In genomic region chr1:22861764-22862440, GRCh38 we compare ENCODE assay signal across 8 cellular contexts.
DNase-seq lines count a peak whose midpoint lies in the region; ATAC-seq and TF ChIP-seq lines count a peak whose summit lies in the region.

No MANE protein-coding gene starts in this region.

- H3K9me3 ChIP-seq in CD8-positive, alpha-beta memory T cell (ENCODE audit: low read length): no peaks in the 10 kb centered on the region

- no peak overlapping the region for H3K27ac ChIP-seq in CD8-positive, alpha-beta memory T cell (ENCODE audit: low read depth, low read length)

- POLR2A ChIA-PET in activated CD4-positive, alpha-beta T cell treated with anti-CD3 and anti-CD28 coated beads for 36 hours (lab: Charles Lee): no interaction called here
- POLR2A ChIA-PET in CD8-positive, alpha-beta memory T cell (lab: Charles Lee): no interaction called here

- no peak overlapping the region for H3K4me3 Mint-ChIP-seq in activated CD4-positive, alpha-beta T cell treated with anti-CD3 and anti-CD28 coated beads for 36 hours
- H3K4me3 Mint-ChIP-seq in CD8-positive, alpha-beta memory T cell: no peak overlapping the region

- no peak for ATAC-seq in activated CD4-positive, alpha-beta T cell treated with anti-CD3 and anti-CD28 coated beads for 36 hours

- H3K4me1 ChIP-seq in CD8-positive, alpha-beta memory T cell (ENCODE audit: insufficient read depth, low read length): no peaks in the 10 kb centered on the region

- H3K4me1 Mint-ChIP-seq in activated CD4-positive, alpha-beta T cell treated with anti-CD3 and anti-CD28 coated beads for 36 hours: no peaks in the 10 kb centered on the region
- no peaks in the 10 kb centered on the region for H3K4me1 Mint-ChIP-seq in CD8-positive, alpha-beta memory T cell

- DNase-seq in activated CD4-positive, alpha-beta T cell treated with anti-CD3 and anti-CD28 coated beads for 36 hours: peak; percentile 35
- no peak for DNase-seq in activated CD4-positive, alpha-beta T cell treated with anti-CD3 and anti-CD28 coated beads for 1 hour
- DNase-seq in NCI-H1092 treated with DMSO at 0.1 percent for 48 hours (lab: John Stamatoyannopoulos, UW): peak; percentile 40
- peak; percentile 87 for DNase-seq in choroid plexus epithelial cell (ENCODE audit: low read depth)
- DNase-seq in medulla oblongata (ENCODE audit: extremely low spot score): peak; percentile 42
- DNase-seq in epidermal melanocyte (ENCODE audit: insufficient read length, low spot score): no peak
- no peak for DNase-seq in NCI-H524 treated with DMSO at 0.1 percent for 48 hours (lab: John Stamatoyannopoulos, UW)
- no peak for DNase-seq in CD8-positive, alpha-beta memory T cell

- H3K27me3 ChIP-seq in CD8-positive, alpha-beta memory T cell (ENCODE audit: insufficient read depth, low read length, poor library complexity, severe bottlenecking): no peaks in the 10 kb centered on the region

- CTCF ChIA-PET in activated CD4-positive, alpha-beta T cell treated with anti-CD3 and anti-CD28 coated beads for 36 hours (lab: Charles Lee): interaction anchor here (0.9 to 1.6 kb wide), 5 partner anchors 10 to 159 kb away, joined by 3 to 6 read pairs (median 4); no protein-coding TSS in a partner anchor
- CTCF ChIA-PET in CD8-positive, alpha-beta memory T cell (lab: Charles Lee): interaction anchor here (1.4 kb wide), 1 partner anchor 10 kb away, joined by 3 read pairs; no protein-coding TSS in a partner anchor

- no peak overlapping the region for H3K4me3 ChIP-seq in choroid plexus epithelial cell (ENCODE audit: low read depth, low read length)
- H3K4me3 ChIP-seq in CD8-positive, alpha-beta memory T cell (ENCODE audit: low read length): no peak overlapping the region

- TF ChIP-seq CTCF in choroid plexus epithelial cell (conservative IDR thresholded peaks at IDR 0.05; ENCODE audit: low read depth, low read length): peak; percentile 96

- peaks cover 7% of the 10 kb centered on the region for H3K27me3 Mint-ChIP-seq in activated CD4-positive, alpha-beta T cell treated with anti-CD3 and anti-CD28 coated beads for 36 hours
- H3K27me3 Mint-ChIP-seq in CD8-positive, alpha-beta memory T cell: peaks cover 7 to 22% of the 10 kb centered on the region in 2 donors

- H3K36me3 Mint-ChIP-seq in activated CD4-positive, alpha-beta T cell treated with anti-CD3 and anti-CD28 coated beads for 36 hours (ENCODE audit: low read depth): no peaks in the 10 kb centered on the region
- H3K36me3 Mint-ChIP-seq in CD8-positive, alpha-beta memory T cell: no peaks in the 10 kb centered on the region

- no peak overlapping the region for H3K27ac Mint-ChIP-seq in activated CD4-positive, alpha-beta T cell treated with anti-CD3 and anti-CD28 coated beads for 36 hours
- no peak overlapping the region for H3K27ac Mint-ChIP-seq in CD8-positive, alpha-beta memory T cell

- H3K9me3 Mint-ChIP-seq in activated CD4-positive, alpha-beta T cell treated with anti-CD3 and anti-CD28 coated beads for 36 hours (ENCODE audit: low read depth): no peaks in the 10 kb centered on the region
- H3K9me3 Mint-ChIP-seq in CD8-positive, alpha-beta memory T cell: no peaks in the 10 kb centered on the region

- intact Hi-C loops in activated CD4-positive, alpha-beta T cell treated with anti-CD3 and anti-CD28 coated beads for 36 hours (cut with DNase I, micrococcal nuclease): loop anchor here in 1 of 2 experiments (1.0 kb wide), 1 partner anchor 158 kb away; no protein-coding TSS in a partner anchor

- no peaks in the 10 kb centered on the region for H3K36me3 ChIP-seq in CD8-positive, alpha-beta memory T cell (ENCODE audit: insufficient read depth, low read length)

Comparison
In these comparisons a context has a peak if more than half of its experiments do, and no peak if none do; other contexts are left out.
1. DNase-seq: peak in activated CD4-positive, alpha-beta T cell treated with anti-CD3 and anti-CD28 coated beads for 36 hours (single experiment), NCI-H1092 treated with DMSO at 0.1 percent for 48 hours (single experiment), choroid plexus epithelial cell (single experiment) and medulla oblongata (single experiment); none in activated CD4-positive, alpha-beta T cell treated with anti-CD3 and anti-CD28 coated beads for 1 hour (single experiment), epidermal melanocyte (single experiment), NCI-H524 treated with DMSO at 0.1 percent for 48 hours (single experiment) and CD8-positive, alpha-beta memory T cell (0 of 5).